ENCODE assay signal across 2 cellular contexts in the genomic region with DNA sequence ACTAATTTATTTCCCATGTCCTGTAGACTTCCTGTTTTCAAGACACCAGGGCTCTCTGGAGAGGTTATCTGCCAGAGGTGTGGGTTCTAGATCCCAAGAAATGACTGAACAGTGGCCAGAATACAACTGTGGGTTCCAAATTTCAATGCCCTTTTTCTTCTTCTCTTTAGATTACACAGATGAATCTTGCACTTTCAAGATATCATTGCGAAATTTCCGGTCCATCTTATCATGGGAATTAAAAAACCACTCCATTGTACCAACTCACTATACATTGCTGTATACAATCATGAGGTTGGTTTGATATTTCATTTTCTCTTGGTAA.
TF ChIP-seq lines count a peak whose summit lies in the region.

No MANE protein-coding gene starts in this region.

TF ChIP-seq in IMR-90, 13 proteins besides CTCF, POLR2A, EP300 and RAD21 (continued from another document):
- TF ChIP-seq, protein P1, sequence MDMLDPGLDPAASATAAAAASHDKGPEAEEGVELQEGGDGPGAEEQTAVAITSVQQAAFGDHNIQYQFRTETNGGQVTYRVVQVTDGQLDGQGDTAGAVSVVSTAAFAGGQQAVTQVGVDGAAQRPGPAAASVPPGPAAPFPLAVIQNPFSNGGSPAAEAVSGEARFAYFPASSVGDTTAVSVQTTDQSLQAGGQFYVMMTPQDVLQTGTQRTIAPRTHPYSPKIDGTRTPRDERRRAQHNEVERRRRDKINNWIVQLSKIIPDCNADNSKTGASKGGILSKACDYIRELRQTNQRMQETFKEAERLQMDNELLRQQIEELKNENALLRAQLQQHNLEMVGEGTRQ (IDR thresholded peaks at IDR 0.05; ENCODE audit: low read depth, low read length): no peak

TF ChIP-seq in SK-N-SH treated with all-trans-retinoic acid at 6 μM for 48 hours, 23 proteins besides CTCF, POLR2A, EP300 and RAD21:
- TF ChIP-seq, protein P2, sequence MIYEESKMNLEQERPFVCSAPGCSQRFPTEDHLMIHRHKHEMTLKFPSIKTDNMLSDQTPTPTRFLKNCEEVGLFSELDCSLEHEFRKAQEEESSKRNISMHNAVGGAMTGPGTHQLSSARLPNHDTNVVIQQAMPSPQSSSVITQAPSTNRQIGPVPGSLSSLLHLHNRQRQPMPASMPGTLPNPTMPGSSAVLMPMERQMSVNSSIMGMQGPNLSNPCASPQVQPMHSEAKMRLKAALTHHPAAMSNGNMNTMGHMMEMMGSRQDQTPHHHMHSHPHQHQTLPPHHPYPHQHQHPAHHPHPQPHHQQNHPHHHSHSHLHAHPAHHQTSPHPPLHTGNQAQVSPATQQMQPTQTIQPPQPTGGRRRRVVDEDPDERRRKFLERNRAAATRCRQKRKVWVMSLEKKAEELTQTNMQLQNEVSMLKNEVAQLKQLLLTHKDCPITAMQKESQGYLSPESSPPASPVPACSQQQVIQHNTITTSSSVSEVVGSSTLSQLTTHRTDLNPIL (CRISPR knock-in tag; IDR thresholded peaks at IDR 0.05; ENCODE audit: low read depth): no peak
- TF ChIP-seq ZFP3 (CRISPR knock-in tag; IDR thresholded peaks at IDR 0.05) (no peak), GLIS3 (CRISPR knock-in tag; IDR thresholded peaks at IDR 0.05) (no peak), ZFP30 (CRISPR knock-in tag; IDR thresholded peaks at IDR 0.05) (no peak), ESRRG (CRISPR knock-in tag; IDR thresholded peaks at IDR 0.05) (no peak), CSDC2 (CRISPR knock-in tag; IDR thresholded peaks at IDR 0.05) (no peak), ZNF565 (CRISPR knock-in tag; conservative IDR thresholded peaks at IDR 0.05; ENCODE audit: low read depth) (no peak), ARNTL (CRISPR knock-in tag; IDR thresholded peaks at IDR 0.05; ENCODE audit: borderline replicate concordance, low read depth) (no peak)
- TF ChIP-seq, protein P3, sequence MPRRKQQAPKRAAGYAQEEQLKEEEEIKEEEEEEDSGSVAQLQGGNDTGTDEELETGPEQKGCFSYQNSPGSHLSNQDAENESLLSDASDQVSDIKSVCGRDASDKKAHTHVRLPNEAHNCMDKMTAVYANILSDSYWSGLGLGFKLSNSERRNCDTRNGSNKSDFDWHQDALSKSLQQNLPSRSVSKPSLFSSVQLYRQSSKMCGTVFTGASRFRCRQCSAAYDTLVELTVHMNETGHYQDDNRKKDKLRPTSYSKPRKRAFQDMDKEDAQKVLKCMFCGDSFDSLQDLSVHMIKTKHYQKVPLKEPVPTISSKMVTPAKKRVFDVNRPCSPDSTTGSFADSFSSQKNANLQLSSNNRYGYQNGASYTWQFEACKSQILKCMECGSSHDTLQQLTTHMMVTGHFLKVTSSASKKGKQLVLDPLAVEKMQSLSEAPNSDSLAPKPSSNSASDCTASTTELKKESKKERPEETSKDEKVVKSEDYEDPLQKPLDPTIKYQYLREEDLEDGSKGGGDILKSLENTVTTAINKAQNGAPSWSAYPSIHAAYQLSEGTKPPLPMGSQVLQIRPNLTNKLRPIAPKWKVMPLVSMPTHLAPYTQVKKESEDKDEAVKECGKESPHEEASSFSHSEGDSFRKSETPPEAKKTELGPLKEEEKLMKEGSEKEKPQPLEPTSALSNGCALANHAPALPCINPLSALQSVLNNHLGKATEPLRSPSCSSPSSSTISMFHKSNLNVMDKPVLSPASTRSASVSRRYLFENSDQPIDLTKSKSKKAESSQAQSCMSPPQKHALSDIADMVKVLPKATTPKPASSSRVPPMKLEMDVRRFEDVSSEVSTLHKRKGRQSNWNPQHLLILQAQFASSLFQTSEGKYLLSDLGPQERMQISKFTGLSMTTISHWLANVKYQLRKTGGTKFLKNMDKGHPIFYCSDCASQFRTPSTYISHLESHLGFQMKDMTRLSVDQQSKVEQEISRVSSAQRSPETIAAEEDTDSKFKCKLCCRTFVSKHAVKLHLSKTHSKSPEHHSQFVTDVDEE (CRISPR knock-in tag; IDR thresholded peaks at IDR 0.05): no peak
- TF ChIP-seq, protein P4, sequence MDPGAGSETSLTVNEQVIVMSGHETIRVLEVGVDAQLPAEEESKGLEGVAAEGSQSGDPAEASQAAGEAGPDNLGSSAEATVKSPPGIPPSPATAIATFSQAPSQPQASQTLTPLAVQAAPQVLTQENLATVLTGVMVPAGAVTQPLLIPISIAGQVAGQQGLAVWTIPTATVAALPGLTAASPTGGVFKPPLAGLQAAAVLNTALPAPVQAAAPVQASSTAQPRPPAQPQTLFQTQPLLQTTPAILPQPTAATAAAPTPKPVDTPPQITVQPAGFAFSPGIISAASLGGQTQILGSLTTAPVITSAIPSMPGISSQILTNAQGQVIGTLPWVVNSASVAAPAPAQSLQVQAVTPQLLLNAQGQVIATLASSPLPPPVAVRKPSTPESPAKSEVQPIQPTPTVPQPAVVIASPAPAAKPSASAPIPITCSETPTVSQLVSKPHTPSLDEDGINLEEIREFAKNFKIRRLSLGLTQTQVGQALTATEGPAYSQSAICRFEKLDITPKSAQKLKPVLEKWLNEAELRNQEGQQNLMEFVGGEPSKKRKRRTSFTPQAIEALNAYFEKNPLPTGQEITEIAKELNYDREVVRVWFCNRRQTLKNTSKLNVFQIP (CRISPR knock-in tag; IDR thresholded peaks at IDR 0.05; ENCODE audit: borderline replicate concordance, low read depth): no peak
